11 cellular contexts compared by ENCODE assay signal in the genomic region with DNA sequence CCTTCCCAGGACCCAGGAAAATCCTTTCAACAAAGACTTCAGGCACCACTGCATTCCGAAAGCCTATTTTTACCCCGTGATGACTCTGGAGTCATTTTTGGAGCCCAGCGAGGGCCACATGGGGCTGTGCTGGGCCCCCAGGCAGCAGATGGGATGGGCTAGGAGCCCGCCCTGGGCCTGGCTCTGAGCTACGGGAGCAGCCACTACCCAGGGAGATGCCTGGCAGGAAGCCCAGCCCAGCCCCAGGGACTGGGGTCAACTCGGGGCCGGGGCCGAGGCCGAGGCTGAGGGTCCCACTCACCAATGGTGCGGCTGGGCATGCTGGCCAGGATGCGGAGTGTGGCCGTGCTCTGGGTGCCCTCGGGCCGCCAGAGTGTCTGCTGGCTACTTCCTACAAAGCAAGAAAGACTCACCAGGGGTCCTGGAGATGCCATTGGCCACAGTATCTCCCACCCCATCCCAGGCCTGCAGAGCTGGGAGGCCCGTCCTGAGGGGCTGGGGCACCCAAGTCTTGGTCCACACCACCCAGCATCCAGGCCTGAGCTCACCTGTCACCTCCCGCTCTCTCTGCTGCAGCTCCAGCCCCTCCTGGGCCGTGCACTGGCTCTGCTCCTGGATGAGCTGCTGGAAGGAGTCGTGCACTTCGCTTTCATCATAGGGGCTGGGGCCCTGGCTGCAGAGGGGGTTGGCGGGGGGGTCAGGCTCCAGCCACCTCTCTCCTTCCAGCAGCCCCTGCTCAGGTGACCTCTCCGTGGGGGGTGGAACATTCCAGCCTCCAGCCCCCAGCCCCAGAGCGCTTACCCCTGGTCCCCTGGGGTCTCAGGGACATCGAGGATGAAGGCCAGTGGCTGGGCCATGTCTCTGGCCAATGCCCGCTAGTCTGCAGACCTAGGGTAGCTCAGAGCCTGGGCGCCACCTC. TPM values are rescaled to one million over a fixed set of nuclear protein-coding genes. Genes with fewer than 3 reads are reported as not detected.
A peak's percentile ranks its signal among the peaks of the same experiment; 100 is the strongest.
DNase-seq lines count a peak whose midpoint lies in the region; ATAC-seq lines count a peak whose summit lies in the region.
"Had no signal": no experiment of that assay in that cellular context is flagged by ENCODE, and none has a peak within 500 bp of the region (broad histone marks: within the 10 kb centered on the region; RNA-seq: fewer than 3 reads in every experiment).

No MANE protein-coding gene starts in this region.

- H3K4me1 Mint-ChIP-seq in stimulated activated naive CD8-positive, alpha-beta T cell treated with anti-CD3 and anti-CD28 coated beads, Interleukin-15, Interleukin-2, amounts not matched to agents 100 ng/mL and 50 ng/mL, for 24 hours (ENCODE audit: low read depth) = peaks cover 78% of the 10 kb centered on the region
- peaks cover 30% of the 10 kb centered on the region for H3K4me1 Mint-ChIP-seq in activated T-helper 17 cell treated with anti-CD3 and anti-CD28 coated beads, Interleukin-2, amount 50 U/mL, for 72 hours

- no peaks in the 10 kb centered on the region for H3K27me3 ChIP-seq in mononuclear cell (ENCODE audit: insufficient read depth, low read length)

- no peaks in the 10 kb centered on the region for H3K9me3 Mint-ChIP-seq in stimulated activated naive CD8-positive, alpha-beta T cell treated with anti-CD3 and anti-CD28 coated beads, Interleukin-15, Interleukin-2, amounts not matched to agents 100 ng/mL and 50 ng/mL, for 24 hours
- H3K9me3 Mint-ChIP-seq in activated T-helper 17 cell treated with anti-CD3 and anti-CD28 coated beads, Interleukin-2, amount 50 U/mL, for 72 hours = no peaks in the 10 kb centered on the region

- peaks cover 85% of the 10 kb centered on the region for H3K4me1 ChIP-seq in mononuclear cell (ENCODE audit: insufficient read depth, low read length)

- DNase-seq in stimulated activated naive CD8-positive, alpha-beta T cell treated with anti-CD3 and anti-CD28 coated beads, Interleukin-15, Interleukin-2, amounts not matched to agents 100 U/mL and 50 U/mL, for 24 hours = no peak
- DNase-seq in mesenteric fat pad (ENCODE audit: low spot score) = no peak
- DNase-seq in RPMI8226 = no peak
- DNase-seq in DMS153 (lab: John Stamatoyannopoulos, UW) = no peak

- H3K9me3 ChIP-seq in mononuclear cell (ENCODE audit: low read depth, low read length) = no peaks in the 10 kb centered on the region
- H3K9me3 ChIP-seq: thoracic aorta had no signal

- H3K4me3 ChIP-seq in mononuclear cell (ENCODE audit: low read length) = peak overlapping the region; percentile 81

- H3K27ac Mint-ChIP-seq in stimulated activated naive CD8-positive, alpha-beta T cell treated with anti-CD3 and anti-CD28 coated beads, Interleukin-15, Interleukin-2, amounts not matched to agents 100 ng/mL and 50 ng/mL, for 24 hours = peak overlapping the region; percentile 40
- H3K27ac Mint-ChIP-seq in activated T-helper 17 cell treated with anti-CD3 and anti-CD28 coated beads, Interleukin-2, amount 50 U/mL, for 72 hours = peak overlapping the region; percentile 50

- peaks cover 28% of the 10 kb centered on the region for H3K36me3 Mint-ChIP-seq in stimulated activated naive CD8-positive, alpha-beta T cell treated with anti-CD3 and anti-CD28 coated beads, Interleukin-15, Interleukin-2, amounts not matched to agents 100 ng/mL and 50 ng/mL, for 24 hours (ENCODE audit: low read depth)
- peaks cover 84% of the 10 kb centered on the region for H3K36me3 Mint-ChIP-seq in activated T-helper 17 cell treated with anti-CD3 and anti-CD28 coated beads, Interleukin-2, amount 50 U/mL, for 72 hours (ENCODE audit: low read depth)

- H3K27me3 Mint-ChIP-seq in stimulated activated naive CD8-positive, alpha-beta T cell treated with anti-CD3 and anti-CD28 coated beads, Interleukin-15, Interleukin-2, amounts not matched to agents 100 ng/mL and 50 ng/mL, for 24 hours = no peaks in the 10 kb centered on the region
- H3K27me3 Mint-ChIP-seq in activated T-helper 17 cell treated with anti-CD3 and anti-CD28 coated beads, Interleukin-2, amount 50 U/mL, for 72 hours = no peaks in the 10 kb centered on the region

- ATAC-seq in stimulated activated naive CD8-positive, alpha-beta T cell treated with anti-CD3 and anti-CD28 coated beads, Interleukin-15, Interleukin-2, amounts not matched to agents 100 U/mL and 50 U/mL, for 24 hours = no peak
- ATAC-seq in activated T-helper 17 cell treated with anti-CD3 and anti-CD28 coated beads, Interleukin-2, amount 50 U/mL, for 72 hours (replicated peaks) = no peak
- ATAC-seq in HG03378 (IDR thresholded peaks at IDR 0.05; ENCODE audit: unreplicated experiment) = no peak

- peak overlapping the region; percentile 89 for H3K4me3 Mint-ChIP-seq in stimulated activated naive CD8-positive, alpha-beta T cell treated with anti-CD3 and anti-CD28 coated beads, Interleukin-15, Interleukin-2, amounts not matched to agents 100 ng/mL and 50 ng/mL, for 24 hours
- H3K4me3 Mint-ChIP-seq in activated T-helper 17 cell treated with anti-CD3 and anti-CD28 coated beads, Interleukin-2, amount 50 U/mL, for 72 hours = peak overlapping the region; percentile 88

RNA-seq across cellular contexts. Expression of a gene that starts 2.3 kb away (rescaled TPM):
- 100 to 1,000 TPM; 165 to 351 TPM for total RNA-seq in activated T-helper 17 cell treated with anti-CD3 and anti-CD28 coated beads, Interleukin-2, amount 50 U/mL, for 72 hours
- 136 TPM for total RNA-seq in mononuclear cell
- 117 TPM for total RNA-seq in mesenteric fat pad

RNA-seq across cellular contexts. Expression of a gene that starts 4.3 kb away (rescaled TPM):
- 100 to 1,000 TPM; 126 to 250 TPM for total RNA-seq in activated T-helper 17 cell treated with anti-CD3 and anti-CD28 coated beads, Interleukin-2, amount 50 U/mL, for 72 hours
- total RNA-seq in mononuclear cell (138 TPM), mesenteric fat pad (8.4 TPM)

RNA-seq across cellular contexts. Expression of a gene that starts 19.9 kb away (rescaled TPM):
- total RNA-seq in activated T-helper 17 cell treated with anti-CD3 and anti-CD28 coated beads, Interleukin-2, amount 50 U/mL, for 72 hours = under 1 TPM; 0.67 to 0.82 TPM
- total RNA-seq in mononuclear cell (not detected), mesenteric fat pad (not detected)
- total RNA-seq: glomerular endothelial cell, pulmonary artery endothelial cell, thoracic aorta had no signal

RNA-seq across cellular contexts. Expression of a gene that starts 42.1 kb away (rescaled TPM):
- 100 to 1,000 TPM in 1 of 2 donors, 10 to 100 TPM in 1; 90.4 to 118 TPM for total RNA-seq in activated T-helper 17 cell treated with anti-CD3 and anti-CD28 coated beads, Interleukin-2, amount 50 U/mL, for 72 hours
- total RNA-seq in mononuclear cell = 44.7 TPM
- total RNA-seq in mesenteric fat pad = 93.5 TPM

Comparison
In these comparisons a context has a peak if more than half of its experiments do, and no peak if none do; other contexts are left out.
1. RNA of a gene that starts 4.3 kb away (total RNA-seq): 126 to 250 TPM in activated T-helper 17 cell treated with anti-CD3 and anti-CD28 coated beads, Interleukin-2, amount 50 U/mL, for 72 hours and 138 TPM in mononuclear cell (single experiment); 8.4 TPM in mesenteric fat pad (single experiment); every median in the first group is over 10 times any median in the second.